16 cellular contexts compared by ENCODE assay signal in the genomic region with DNA sequence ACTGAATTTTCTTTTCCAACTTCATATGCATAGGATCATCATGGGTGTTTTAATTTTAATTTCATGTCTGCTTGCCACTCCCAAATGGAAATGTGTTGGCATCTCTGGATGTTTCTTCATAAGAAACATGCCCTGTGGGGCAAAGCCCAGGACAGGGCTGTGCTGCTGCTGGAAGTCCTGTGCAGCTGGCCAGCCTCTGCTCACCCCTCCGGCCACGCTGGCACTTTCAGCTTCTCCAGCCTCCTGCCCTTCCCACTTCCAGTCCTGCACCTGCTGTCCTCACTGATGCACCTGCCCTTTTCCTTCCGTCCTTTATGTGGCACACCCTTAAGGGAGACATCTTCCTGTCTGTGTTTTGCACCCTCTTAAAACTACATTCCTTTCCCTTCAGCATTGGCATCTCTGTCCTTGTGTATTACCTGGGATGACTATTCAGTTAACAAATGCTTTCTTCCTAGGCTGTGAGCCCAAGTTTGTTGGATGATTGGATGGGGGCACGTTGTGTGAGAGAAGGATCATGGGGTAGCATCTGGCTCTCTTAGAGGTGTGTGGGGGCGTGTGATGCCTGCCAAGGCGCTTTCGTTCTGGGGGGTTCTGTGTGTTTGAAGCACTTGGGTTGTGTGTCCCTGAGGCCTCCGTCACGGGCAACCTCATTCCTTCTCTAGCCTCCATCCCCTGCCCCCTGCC. TPM values are rescaled to one million over a fixed set of nuclear protein-coding genes. Genes with fewer than 3 reads are reported as not detected.
DNase-seq lines count a peak whose midpoint lies in the region; ATAC-seq and TF ChIP-seq lines count a peak whose summit lies in the region.
"Had no signal": no experiment of that assay in that cellular context is flagged by ENCODE, and none has a peak within 500 bp of the region (broad histone marks: within the 10 kb centered on the region; RNA-seq: fewer than 3 reads in every experiment).

No MANE protein-coding gene starts in this region.

- no peaks in the 10 kb centered on the region for H3K9me3 ChIP-seq in OCI-LY7 (ENCODE audit: low read length)
- H3K9me3 ChIP-seq: heart left ventricle had no signal

- no peaks in the 10 kb centered on the region for H3K4me1 ChIP-seq in OCI-LY7 (ENCODE audit: insufficient read depth, low read length, poor library complexity, severe bottlenecking)

- no peaks in the 10 kb centered on the region for H3K79me2 ChIP-seq in OCI-LY7 (ENCODE audit: insufficient read depth, low read depth, low read length)

- H3K4me1 Mint-ChIP-seq in activated naive CD4-positive, alpha-beta T cell treated with anti-CD3 and anti-CD28 coated beads for 36 hours (ENCODE audit: low read depth): peaks cover 25% of the 10 kb centered on the region
- H3K4me1 Mint-ChIP-seq in T-cell: peaks cover 28 to 40% (median 34%) of the 10 kb centered on the region in 3 donors
- peaks cover 43% of the 10 kb centered on the region for H3K4me1 Mint-ChIP-seq in stimulated activated naive CD8-positive, alpha-beta T cell treated with anti-CD3 and anti-CD28 coated beads, Interleukin-15, amount 100 ng/mL, for 72 hours

- H4K20me1 ChIP-seq in OCI-LY7 (ENCODE audit: insufficient read depth, low read length): no peaks in the 10 kb centered on the region

- H3K36me3 ChIP-seq in OCI-LY7 (ENCODE audit: insufficient read depth, low read length): no peaks in the 10 kb centered on the region
- H3K36me3 ChIP-seq: heart left ventricle had no signal

- H3K9me2 ChIP-seq in OCI-LY7 (ENCODE audit: insufficient read depth, low read length): no peaks in the 10 kb centered on the region

- H3K4me3 Mint-ChIP-seq in activated naive CD4-positive, alpha-beta T cell treated with anti-CD3 and anti-CD28 coated beads for 36 hours: no peak overlapping the region
- peak overlapping the region; percentile 49 to 85 (median 63) for H3K4me3 Mint-ChIP-seq in T-cell
- peak overlapping the region in 1 of 2 donors; percentile 82 for H3K4me3 Mint-ChIP-seq in stimulated activated naive CD8-positive, alpha-beta T cell treated with anti-CD3 and anti-CD28 coated beads, Interleukin-15, amount 100 ng/mL, for 72 hours
- H3K4me3 Mint-ChIP-seq: activated CD4-positive, alpha-beta memory T cell treated with anti-CD3 and anti-CD28 coated beads, Interleukin-2, amount 10 ng/mL, durations not matched to agents 7 days and 5 days; neural crest cell had no signal

- H3K27ac ChIP-seq in OCI-LY7 (ENCODE audit: low read depth, low read length, poor library complexity, severe bottlenecking): no peak overlapping the region

- ATAC-seq in activated naive CD4-positive, alpha-beta T cell treated with anti-CD3 and anti-CD28 coated beads, Interleukin-2, amount 50 U/mL, for 72 hours: peak; percentile 50 to 67
- ATAC-seq in T-cell (replicated peaks in 1 of 4): peak; percentile 45 to 64 (median 55)
- ATAC-seq in esophagus mucosa: peak; percentile 15
- peak; percentile 70 for ATAC-seq in stimulated activated naive CD8-positive, alpha-beta T cell treated with anti-CD3 and anti-CD28 coated beads, Interleukin-15, amount 100 ng/mL, for 72 hours
- ATAC-seq in HG03159 (IDR thresholded peaks at IDR 0.05; ENCODE audit: unreplicated experiment): no peak

- peaks cover 74% of the 10 kb centered on the region for H3K27me3 Mint-ChIP-seq in activated naive CD4-positive, alpha-beta T cell treated with anti-CD3 and anti-CD28 coated beads for 36 hours (ENCODE audit: low read depth)
- H3K27me3 Mint-ChIP-seq in T-cell: peaks cover 48 to 49% of the 10 kb centered on the region in 2 donors
- peaks cover 94% of the 10 kb centered on the region for H3K27me3 Mint-ChIP-seq in stimulated activated naive CD8-positive, alpha-beta T cell treated with anti-CD3 and anti-CD28 coated beads, Interleukin-15, amount 100 ng/mL, for 72 hours

- H3K4me2 ChIP-seq in OCI-LY7 (ENCODE audit: low read length): no peak overlapping the region

- no peak overlapping the region for H3K4me3 ChIP-seq in OCI-LY7 (ENCODE audit: low read depth, low read length, poor library complexity, severe bottlenecking)

- POLR2A ChIA-PET in T-cell (lab: Charles Lee) (interaction anchor here in 1 of 2 donors (0.6 kb wide), 1 partner anchor 556 kb away, joined by 3 read pairs; no protein-coding TSS in a partner anchor), OCI-LY7 (lab: Charles Lee) (no interaction called here)

- H2AFZ ChIP-seq in OCI-LY7 (ENCODE audit: low read length): no peak overlapping the region

- DNase-seq in activated naive CD4-positive, alpha-beta T cell treated with anti-CD3 and anti-CD28 coated beads, Interleukin-2, amount 50 U/mL, for 72 hours (ENCODE audit: low spot score in 2 of 2): no peak
- DNase-seq in activated naive CD4-positive, alpha-beta T cell treated with anti-CD3 and anti-CD28 coated beads for 36 hours: no peak
- DNase-seq in T-cell: peak in 4 of 34 experiments; percentile 6 to 36 (median 12)
- DNase-seq in stimulated activated naive CD8-positive, alpha-beta T cell treated with anti-CD3 and anti-CD28 coated beads, Interleukin-15, amount 100 ng/mL, for 72 hours: no peak
- no peak for DNase-seq in OCI-LY7 (ENCODE audit: low spot score)
- DNase-seq in AG08395 (ENCODE audit: low spot score): no peak
- DNase-seq: activated CD4-positive, alpha-beta memory T cell treated with anti-CD3 and anti-CD28 coated beads, Interleukin-2, amount 10 ng/mL, durations not matched to agents 7 days and 5 days; DMS153; heart left ventricle; KBM-7; kidney glomerular epithelial cell; NCI-H1436; NCI-H446 had no signal

- intact Hi-C loops in activated naive CD4-positive, alpha-beta T cell treated with anti-CD3 and anti-CD28 coated beads for 36 hours (cut with micrococcal nuclease): loop anchor here (1.0 kb wide), 3 partner anchors 20 to 56 kb away; a partner anchor contains a TSS
- intact Hi-C loops in OCI-LY7 (cut with micrococcal nuclease; ENCODE audit: unreplicated experiment): no loop called here

- no peak overlapping the region for H3K27ac Mint-ChIP-seq in activated naive CD4-positive, alpha-beta T cell treated with anti-CD3 and anti-CD28 coated beads, Interleukin-2, amount 50 U/mL, for 72 hours
- no peak overlapping the region for H3K27ac Mint-ChIP-seq in activated naive CD4-positive, alpha-beta T cell treated with anti-CD3 and anti-CD28 coated beads for 36 hours
- H3K27ac Mint-ChIP-seq in T-cell: peak overlapping the region in 1 of 2 donors; percentile 7
- H3K27ac Mint-ChIP-seq in stimulated activated naive CD8-positive, alpha-beta T cell treated with anti-CD3 and anti-CD28 coated beads, Interleukin-15, amount 100 ng/mL, for 72 hours: no peak overlapping the region
- H3K27ac Mint-ChIP-seq: activated CD4-positive, alpha-beta memory T cell treated with anti-CD3 and anti-CD28 coated beads, Interleukin-2, amount 10 ng/mL, durations not matched to agents 7 days and 5 days had no signal

- no peak for TF ChIP-seq CTCF in OCI-LY7 (conservative IDR thresholded peaks at IDR 0.05; ENCODE audit: low read length)

- CTCF ChIA-PET in activated naive CD4-positive, alpha-beta T cell treated with anti-CD3 and anti-CD28 coated beads for 36 hours (lab: Charles Lee): interaction anchor here (1.1 to 1.3 kb wide), 2 partner anchors 54 to 118 kb away, joined by 3 read pairs; no protein-coding TSS in a partner anchor
- CTCF ChIA-PET in T-cell (lab: Charles Lee) (interaction anchor here (0.6 to 0.8 kb wide), 3 partner anchors 204 to 563 kb away, joined by 3 to 5 read pairs (median 3); no protein-coding TSS in a partner anchor), OCI-LY7 (lab: Charles Lee; ENCODE audit: unreplicated experiment) (no interaction called here)

- H3K36me3 Mint-ChIP-seq in activated naive CD4-positive, alpha-beta T cell treated with anti-CD3 and anti-CD28 coated beads, Interleukin-2, amount 50 U/mL, for 72 hours: peaks cover 0 to 5% of the 10 kb centered on the region in 2 donors
- H3K36me3 Mint-ChIP-seq in activated naive CD4-positive, alpha-beta T cell treated with anti-CD3 and anti-CD28 coated beads for 36 hours (ENCODE audit: low read depth): no peaks in the 10 kb centered on the region
- no peaks in the 10 kb centered on the region for H3K36me3 Mint-ChIP-seq in T-cell

- BruUV-seq in OCI-LY7 (replicated peaks; lab: Mats Ljungman, UMichigan): no TSS peak

- H3K9me3 Mint-ChIP-seq in activated naive CD4-positive, alpha-beta T cell treated with anti-CD3 and anti-CD28 coated beads, Interleukin-2, amount 50 U/mL, for 72 hours: no peaks in the 10 kb centered on the region
- no peaks in the 10 kb centered on the region for H3K9me3 Mint-ChIP-seq in activated naive CD4-positive, alpha-beta T cell treated with anti-CD3 and anti-CD28 coated beads for 36 hours
- H3K9me3 Mint-ChIP-seq in T-cell: no peaks in the 10 kb centered on the region
- no peaks in the 10 kb centered on the region for H3K9me3 Mint-ChIP-seq in stimulated activated naive CD8-positive, alpha-beta T cell treated with anti-CD3 and anti-CD28 coated beads, Interleukin-15, amount 100 ng/mL, for 72 hours
- H3K9me3 Mint-ChIP-seq: activated CD4-positive, alpha-beta memory T cell treated with anti-CD3 and anti-CD28 coated beads, Interleukin-2, amount 10 ng/mL, durations not matched to agents 7 days and 5 days had no signal

RNA-seq across cellular contexts. Expression of a gene that starts 56.8 kb away (rescaled TPM):
- total RNA-seq in activated naive CD4-positive, alpha-beta T cell treated with anti-CD3 and anti-CD28 coated beads, Interleukin-2, amount 50 U/mL, for 72 hours: 1 to 10 TPM; 3.0 to 3.1 TPM
- total RNA-seq in activated naive CD4-positive, alpha-beta T cell treated with anti-CD3 and anti-CD28 coated beads for 36 hours: 1 to 10 TPM; 2.0 to 2.1 TPM
- total RNA-seq in T-cell (1 to 10 TPM; 2.6 to 6.2 (median 3.3) TPM), esophagus mucosa (10.8 TPM), OCI-LY7 (2022) (8.0 and 8.5 TPM in 2 replicates)
- total RNA-seq in OCI-LY7 (2014; rRNA removed; shearing (Covaris generic)): 1.3 and 2.8 TPM in 2 replicates
